In the genomic region with DNA sequence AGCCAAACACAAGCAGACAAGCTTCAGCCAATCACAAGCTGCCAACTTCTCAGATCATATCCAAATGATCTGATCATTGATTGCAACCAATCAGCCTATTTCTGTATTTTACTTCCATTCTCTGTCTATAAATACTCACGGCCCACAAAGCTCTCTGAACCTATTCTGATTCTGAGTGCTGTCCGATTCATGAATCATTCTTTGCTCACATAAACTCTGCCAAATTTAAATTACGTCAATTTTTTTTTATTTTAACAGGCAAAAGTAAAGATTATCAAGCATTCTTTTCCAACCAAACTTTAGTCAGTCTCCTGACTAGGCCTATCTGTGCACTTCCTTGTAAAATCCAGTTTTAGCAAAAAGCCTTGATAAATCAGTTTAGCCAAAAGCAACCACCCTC, we compare ENCODE assay signal across 15 cellular contexts.
"Had no signal": no experiment of that assay in that cellular context is flagged by ENCODE, and none has a peak within 500 bp of the region (broad histone marks: within the 10 kb centered on the region; RNA-seq: fewer than 3 reads in every experiment).

No MANE protein-coding gene starts in this region.

- H3K36me3 ChIP-seq: WERI-Rb-1 had no signal

- ATAC-seq: left colon, sciatic nerve had no signal

- H3K27ac Mint-ChIP-seq: nephron progenitor cell, type B pancreatic cell had no signal

- H3K36me3 Mint-ChIP-seq: brain had no signal

- H3K9me3 Mint-ChIP-seq: brain; central memory CD8-positive, alpha-beta T cell had no signal

- H3K27me3 Mint-ChIP-seq: central memory CD8-positive, alpha-beta T cell; type B pancreatic cell had no signal

- H3K4me3 Mint-ChIP-seq: central memory CD8-positive, alpha-beta T cell; nephron progenitor cell; type B pancreatic cell had no signal

- DNase-seq: activated CD4-positive, alpha-beta T cell treated with anti-CD3 and anti-CD28 coated beads, Interleukin-2, amount 50 U/mL, for 1 hour; activated T-cell treated with anti-CD3 and anti-CD28 coated beads, Interleukin-2, amount 50 U/mL, for 48 hours; dermis blood vessel endothelial cell; erythroblast; glutamatergic neuron; left colon; nephron progenitor cell; stimulated activated CD4-positive, alpha-beta T cell treated with anti-CD3 and anti-CD28 coated beads, Interleukin-12 subunit alpha, Interleukin-12 subunit beta, amount 100 ng/mL, for 4 hours; stimulated activated naive CD4-positive, alpha-beta T cell treated with Interleukin-2 at 50 U/mL for 16 hours; T-helper 1 cell; WERI-Rb-1 had no signal

- H3K27ac ChIP-seq: WERI-Rb-1 had no signal
